ENCODE assay signal across 42 cellular contexts in the genomic region with DNA sequence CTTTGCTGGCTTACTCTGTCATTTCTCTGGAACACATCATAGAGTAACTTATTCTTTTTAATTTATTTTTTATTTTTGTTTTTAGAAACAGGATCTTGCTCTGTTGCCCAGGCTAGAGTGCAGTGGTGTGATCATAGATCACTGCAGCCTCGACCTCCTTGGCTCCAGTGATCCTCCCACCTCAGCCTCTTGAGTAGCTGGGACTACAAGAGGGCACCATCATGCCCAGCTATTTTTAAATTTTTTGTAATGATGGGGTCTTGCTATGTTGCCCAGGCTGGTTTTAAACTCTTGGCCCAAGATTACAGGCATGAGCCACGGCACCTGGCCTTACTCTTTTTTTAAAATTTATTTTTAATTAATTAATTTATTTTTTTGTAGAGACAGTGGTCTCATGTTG. TPM values are rescaled to one million over a fixed set of nuclear protein-coding genes. Genes with fewer than 3 reads are reported as not detected.
"Had no signal": no experiment of that assay in that cellular context is flagged by ENCODE, and none has a peak within 500 bp of the region (broad histone marks: within the 10 kb centered on the region; RNA-seq: fewer than 3 reads in every experiment).

No MANE protein-coding gene starts in this region.

- H3K27ac ChIP-seq: adrenal gland, ascending aorta, body of pancreas, brain microvascular endothelial cell, breast epithelium, cardiac muscle cell had no signal

- ATAC-seq: activated naive CD4-positive, alpha-beta T cell treated with anti-CD3 and anti-CD28 coated beads, Interleukin-2, amount 50 U/mL, for 72 hours; activated naive CD8-positive, alpha-beta T cell treated with anti-CD3 and anti-CD28 coated beads, Interleukin-2, amount 50 U/mL, for 24 hours; activated T-cell treated with anti-CD3 and anti-CD28 coated beads, Interleukin-2, amount 50 U/mL, for 4 hours; activated T-cell treated with anti-CD3 and anti-CD28 coated beads, Interleukin-2, amount 50 U/mL, for 72 hours; activated T-helper 17 cell treated with anti-CD3 and anti-CD28 coated beads, Interleukin-2, amount 50 U/mL, for 72 hours; body of pancreas had no signal

- H3K27me3 ChIP-seq: adrenal gland, ascending aorta, body of pancreas, brain microvascular endothelial cell, breast epithelium, cardiac muscle cell had no signal

- H3K9me3 ChIP-seq: adrenal gland, ascending aorta, body of pancreas, breast epithelium had no signal

- H3K36me3 Mint-ChIP-seq: activated naive CD4-positive, alpha-beta T cell treated with anti-CD3 and anti-CD28 coated beads, Interleukin-2, amount 10 ng/mL, durations not matched to agents 7 days and 5 days; activated naive CD4-positive, alpha-beta T cell treated with anti-CD3 and anti-CD28 coated beads, Interleukin-2, amount 50 U/mL, for 24 hours; activated naive CD4-positive, alpha-beta T cell treated with anti-CD3 and anti-CD28 coated beads, Interleukin-2, amount 50 U/mL, for 72 hours; activated naive CD8-positive, alpha-beta T cell; activated naive CD8-positive, alpha-beta T cell treated with anti-CD3 and anti-CD28 coated beads for 36 hours; activated naive CD8-positive, alpha-beta T cell treated with anti-CD3 and anti-CD28 coated beads, Interleukin-2, amount 10 ng/mL, durations not matched to agents 7 days and 5 days; brain had no signal

- H3K27ac Mint-ChIP-seq: activated naive CD4-positive, alpha-beta T cell treated with anti-CD3 and anti-CD28 coated beads for 36 hours; activated naive CD4-positive, alpha-beta T cell treated with anti-CD3 and anti-CD28 coated beads, Interleukin-2, amount 10 ng/mL, durations not matched to agents 7 days and 5 days; activated naive CD4-positive, alpha-beta T cell treated with anti-CD3 and anti-CD28 coated beads, Interleukin-2, amount 50 U/mL, for 24 hours; activated naive CD4-positive, alpha-beta T cell treated with anti-CD3 and anti-CD28 coated beads, Interleukin-2, amount 50 U/mL, for 72 hours; activated naive CD8-positive, alpha-beta T cell; activated naive CD8-positive, alpha-beta T cell treated with anti-CD3 and anti-CD28 coated beads for 36 hours; activated naive CD8-positive, alpha-beta T cell treated with anti-CD3 and anti-CD28 coated beads, Interleukin-2, amount 10 ng/mL, durations not matched to agents 7 days and 5 days; activated naive CD8-positive, alpha-beta T cell treated with anti-CD3 and anti-CD28 coated beads, Interleukin-2, amount 50 U/mL, for 24 hours; activated T-cell treated with anti-CD3 and anti-CD28 coated beads, Interleukin-2, amount 50 U/mL, for 24 hours; activated T-cell treated with anti-CD3 and anti-CD28 coated beads, Interleukin-2, amount 50 U/mL, for 72 hours; activated T-helper 1 cell treated with anti-CD3 and anti-CD28 coated beads, Interleukin-12 subunit alpha, Interleukin-12 subunit beta, Interleukin-2, Interleukin-4 antibody, amounts not matched to agents 30 ng/mL and 10 ng/mL and 1 ng/mL, durations not matched to agents 14 hours and 24 hours and 36 hours; activated T-helper 17 cell treated with anti-CD3 and anti-CD28 coated beads, Interleukin-2, amount 50 U/mL, for 72 hours; activated T-helper 2 cell treated with anti-CD3 and anti-CD28 coated beads, Interferon-gamma antibody, Interleukin-2, Interleukin-4, amounts not matched to agents 10 μg/mL and 5 μg/mL and 100 μg/mL, durations not matched to agents 14 hours and 24 hours and 36 hours; brain had no signal

- DNase-seq: activated effector memory CD4-positive, alpha-beta T cell treated with anti-CD3 and anti-CD28 coated beads, Interleukin-2, amount 50 U/mL, for 16 hours; activated effector memory CD4-positive, alpha-beta T cell treated with Interleukin-2 at 50 U/mL for 16 hours; activated gamma-delta T cell; activated gamma-delta T cell treated with Interleukin-2 at 50 U/mL for 16 hours; activated naive CD4-positive, alpha-beta T cell; activated naive CD4-positive, alpha-beta T cell treated with anti-CD3 and anti-CD28 coated beads for 36 hours; activated naive CD4-positive, alpha-beta T cell treated with anti-CD3 and anti-CD28 coated beads, Interleukin-2, amount 10 ng/mL, durations not matched to agents 7 days and 5 days; activated naive CD4-positive, alpha-beta T cell treated with Interleukin-2 at 50 U/mL for 16 hours; activated naive CD8-positive, alpha-beta T cell treated with anti-CD3 and anti-CD28 coated beads for 36 hours; activated naive CD8-positive, alpha-beta T cell treated with anti-CD3 and anti-CD28 coated beads, Interleukin-2, amount 10 ng/mL, durations not matched to agents 7 days and 5 days; activated naive CD8-positive, alpha-beta T cell treated with anti-CD3 and anti-CD28 coated beads, Interleukin-2, amount 50 U/mL, for 24 hours; activated T-cell treated with anti-CD3 and anti-CD28 coated beads, Interleukin-2, amount 50 U/mL, for 24 hours; activated T-cell treated with anti-CD3 and anti-CD28 coated beads, Interleukin-2, amount 50 U/mL, for 4 hours; activated T-cell treated with anti-CD3 and anti-CD28 coated beads, Interleukin-2, amount 50 U/mL, for 48 hours; activated T-cell treated with anti-CD3 and anti-CD28 coated beads, Interleukin-2, amount 50 U/mL, for 72 hours; adrenal gland; amniotic stem cell; amygdala; anterior cingulate cortex; aorta; body of pancreas; brain microvascular endothelial cell; caudate nucleus; central memory CD4-positive, alpha-beta T cell; cerebellar nuclear complex had no signal

- H3K4me3 ChIP-seq: adrenal gland, ascending aorta, body of pancreas, breast epithelium, cardiac muscle cell had no signal

- H3K4me1 Mint-ChIP-seq: activated naive CD4-positive, alpha-beta T cell treated with anti-CD3 and anti-CD28 coated beads, Interleukin-2, amount 10 ng/mL, durations not matched to agents 7 days and 5 days; activated naive CD4-positive, alpha-beta T cell treated with anti-CD3 and anti-CD28 coated beads, Interleukin-2, amount 50 U/mL, for 24 hours; activated naive CD8-positive, alpha-beta T cell treated with anti-CD3 and anti-CD28 coated beads for 36 hours; activated naive CD8-positive, alpha-beta T cell treated with anti-CD3 and anti-CD28 coated beads, Interleukin-2, amount 10 ng/mL, durations not matched to agents 7 days and 5 days; activated naive CD8-positive, alpha-beta T cell treated with anti-CD3 and anti-CD28 coated beads, Interleukin-2, amount 50 U/mL, for 24 hours; activated T-helper 17 cell treated with anti-CD3 and anti-CD28 coated beads, Interleukin-2, amount 50 U/mL, for 72 hours; brain; central memory CD8-positive, alpha-beta T cell had no signal

- H3K27me3 Mint-ChIP-seq: activated naive CD8-positive, alpha-beta T cell; activated naive CD8-positive, alpha-beta T cell treated with anti-CD3 and anti-CD28 coated beads, Interleukin-2, amount 50 U/mL, for 24 hours; activated T-cell treated with anti-CD3 and anti-CD28 coated beads, Interleukin-2, amount 50 U/mL, for 24 hours had no signal

- H3K4me3 Mint-ChIP-seq: activated naive CD4-positive, alpha-beta T cell treated with anti-CD3 and anti-CD28 coated beads for 36 hours; activated naive CD4-positive, alpha-beta T cell treated with anti-CD3 and anti-CD28 coated beads, Interleukin-2, amount 10 ng/mL, durations not matched to agents 7 days and 5 days; activated naive CD4-positive, alpha-beta T cell treated with anti-CD3 and anti-CD28 coated beads, Interleukin-2, amount 50 U/mL, for 24 hours; activated naive CD8-positive, alpha-beta T cell; activated naive CD8-positive, alpha-beta T cell treated with anti-CD3 and anti-CD28 coated beads for 36 hours; activated naive CD8-positive, alpha-beta T cell treated with anti-CD3 and anti-CD28 coated beads, Interleukin-2, amount 10 ng/mL, durations not matched to agents 7 days and 5 days; activated naive CD8-positive, alpha-beta T cell treated with anti-CD3 and anti-CD28 coated beads, Interleukin-2, amount 50 U/mL, for 24 hours; activated T-cell treated with anti-CD3 and anti-CD28 coated beads, Interleukin-2, amount 50 U/mL, for 24 hours; activated T-cell treated with anti-CD3 and anti-CD28 coated beads, Interleukin-2, amount 50 U/mL, for 4 hours; activated T-cell treated with anti-CD3 and anti-CD28 coated beads, Interleukin-2, amount 50 U/mL, for 72 hours; activated T-helper 1 cell treated with anti-CD3 and anti-CD28 coated beads, Interleukin-12 subunit alpha, Interleukin-12 subunit beta, Interleukin-2, Interleukin-4 antibody, amounts not matched to agents 30 ng/mL and 10 ng/mL and 1 ng/mL, durations not matched to agents 14 hours and 24 hours and 36 hours; activated T-helper 17 cell treated with anti-CD3 and anti-CD28 coated beads, Interleukin-2, amount 50 U/mL, for 72 hours; brain; central memory CD8-positive, alpha-beta T cell had no signal

- FAIRE-seq: astrocyte, bronchial epithelial cell, colon had no signal

- H3K4me1 ChIP-seq: adrenal gland, ascending aorta, body of pancreas, breast epithelium had no signal

- H3K36me3 ChIP-seq: adrenal gland, ascending aorta, brain microvascular endothelial cell, breast epithelium, cardiac muscle cell had no signal

- H3K9me3 Mint-ChIP-seq: activated naive CD4-positive, alpha-beta T cell treated with anti-CD3 and anti-CD28 coated beads for 36 hours; activated naive CD4-positive, alpha-beta T cell treated with anti-CD3 and anti-CD28 coated beads, Interleukin-2, amount 10 ng/mL, durations not matched to agents 7 days and 5 days; activated naive CD4-positive, alpha-beta T cell treated with anti-CD3 and anti-CD28 coated beads, Interleukin-2, amount 50 U/mL, for 24 hours; activated naive CD4-positive, alpha-beta T cell treated with anti-CD3 and anti-CD28 coated beads, Interleukin-2, amount 50 U/mL, for 72 hours; activated naive CD8-positive, alpha-beta T cell treated with anti-CD3 and anti-CD28 coated beads for 36 hours; activated naive CD8-positive, alpha-beta T cell treated with anti-CD3 and anti-CD28 coated beads, Interleukin-2, amount 10 ng/mL, durations not matched to agents 7 days and 5 days; activated naive CD8-positive, alpha-beta T cell treated with anti-CD3 and anti-CD28 coated beads, Interleukin-2, amount 50 U/mL, for 24 hours; activated T-cell treated with anti-CD3 and anti-CD28 coated beads, Interleukin-2, amount 50 U/mL, for 24 hours; activated T-cell treated with anti-CD3 and anti-CD28 coated beads, Interleukin-2, amount 50 U/mL, for 4 hours; activated T-cell treated with anti-CD3 and anti-CD28 coated beads, Interleukin-2, amount 50 U/mL, for 72 hours; activated T-helper 1 cell treated with anti-CD3 and anti-CD28 coated beads, Interleukin-12 subunit alpha, Interleukin-12 subunit beta, Interleukin-2, Interleukin-4 antibody, amounts not matched to agents 30 ng/mL and 10 ng/mL and 1 ng/mL, durations not matched to agents 14 hours and 24 hours and 36 hours; activated T-helper 17 cell treated with anti-CD3 and anti-CD28 coated beads, Interleukin-2, amount 50 U/mL, for 72 hours; activated T-helper 2 cell treated with anti-CD3 and anti-CD28 coated beads, Interferon-gamma antibody, Interleukin-2, Interleukin-4, amounts not matched to agents 10 μg/mL and 5 μg/mL and 100 μg/mL, durations not matched to agents 14 hours and 24 hours and 36 hours; central memory CD8-positive, alpha-beta T cell had no signal

RNA-seq across cellular contexts. Expression of gene RD3L, which starts 32.2 kb away (rescaled TPM):
- total RNA-seq: activated naive CD4-positive, alpha-beta T cell treated with anti-CD3 and anti-CD28 coated beads for 36 hours; activated naive CD4-positive, alpha-beta T cell treated with anti-CD3 and anti-CD28 coated beads, Interleukin-2, amount 50 U/mL, for 72 hours; activated naive CD8-positive, alpha-beta T cell treated with anti-CD3 and anti-CD28 coated beads for 36 hours; activated naive CD8-positive, alpha-beta T cell treated with anti-CD3 and anti-CD28 coated beads, Interleukin-2, amount 10 ng/mL, durations not matched to agents 7 days and 5 days; activated T-cell treated with anti-CD3 and anti-CD28 coated beads, Interleukin-2, amount 50 U/mL, for 4 hours; activated T-cell treated with anti-CD3 and anti-CD28 coated beads, Interleukin-2, amount 50 U/mL, for 72 hours; activated T-helper 1 cell treated with anti-CD3 and anti-CD28 coated beads, Interleukin-12 subunit alpha, Interleukin-12 subunit beta, Interleukin-2, Interleukin-4 antibody, amounts not matched to agents 30 ng/mL and 10 ng/mL and 1 ng/mL, durations not matched to agents 14 hours and 24 hours and 36 hours; activated T-helper 17 cell treated with anti-CD3 and anti-CD28 coated beads, Interleukin-2, amount 50 U/mL, for 72 hours; activated T-helper 2 cell treated with anti-CD3 and anti-CD28 coated beads, Interferon-gamma antibody, Interleukin-2, Interleukin-4, amounts not matched to agents 10 μg/mL and 5 μg/mL and 100 μg/mL, durations not matched to agents 14 hours and 24 hours and 36 hours; adrenal gland; aorta; ascending aorta; astrocyte; body of pancreas; breast epithelium; bronchial epithelial cell; cerebellum; chondrocyte had no signal
- polyA plus RNA-seq: adipose tissue, adrenal gland, aorta had no signal

RNA-seq across cellular contexts. Expression of gene TDRD9, which starts 46.3 kb away (rescaled TPM):
- total RNA-seq: activated T-helper 1 cell treated with anti-CD3 and anti-CD28 coated beads, Interleukin-12 subunit alpha, Interleukin-12 subunit beta, Interleukin-2, Interleukin-4 antibody, amounts not matched to agents 30 ng/mL and 10 ng/mL and 1 ng/mL, durations not matched to agents 14 hours and 24 hours and 36 hours; activated T-helper 2 cell treated with anti-CD3 and anti-CD28 coated beads, Interferon-gamma antibody, Interleukin-2, Interleukin-4, amounts not matched to agents 10 μg/mL and 5 μg/mL and 100 μg/mL, durations not matched to agents 14 hours and 24 hours and 36 hours; astrocyte; cardiac muscle cell; chondrocyte had no signal
